In genomic region chr11:72012091-72012630, GRCh38 we compare ENCODE assay signal across 15 cellular contexts. TPM values are rescaled to one million over a fixed set of nuclear protein-coding genes. Genes with fewer than 3 reads are reported as not detected.
DNase-seq lines count a peak whose midpoint lies in the region; ATAC-seq and TF ChIP-seq lines count a peak whose summit lies in the region.
"Had no signal": no experiment of that assay in that cellular context is flagged by ENCODE, and none has a peak within 500 bp of the region (broad histone marks: within the 10 kb centered on the region; RNA-seq: fewer than 3 reads in every experiment).

No MANE protein-coding gene starts in this region.

- H3K79me2 ChIP-seq in osteoblast (ENCODE audit: insufficient read depth, low read length): peaks cover 22% of the 10 kb centered on the region

- H4K20me1 ChIP-seq in osteoblast (ENCODE audit: insufficient read depth, low read length): peaks cover 54% of the 10 kb centered on the region

- TF ChIP-seq CTCF in heart right ventricle (IDR thresholded peaks at IDR 0.05) (no peak), esophagus muscularis mucosa (IDR thresholded peaks at IDR 0.05) (no peak), osteoblast (IDR thresholded peaks at IDR 0.05; ENCODE audit: extremely low read depth, low read depth, low read length) (no peak)

- no peaks in the 10 kb centered on the region for H3K9me3 ChIP-seq in heart right ventricle
- no peaks in the 10 kb centered on the region for H3K9me3 ChIP-seq in esophagus muscularis mucosa
- H3K9me3 ChIP-seq in osteoblast (ENCODE audit: low read depth, low read length): no peaks in the 10 kb centered on the region
- H3K9me3 ChIP-seq in aorta (ENCODE audit: control insufficient read depth, low read length): no peaks in the 10 kb centered on the region

- H3K27ac ChIP-seq in heart right ventricle (peak overlapping the region in 9 of 10 donors; percentile 23 to 76 (median 53)), esophagus muscularis mucosa (replicated peaks in 1 of 4) (peak overlapping the region; percentile 52 to 76 (median 66)), osteoblast (ENCODE audit: low read depth, low read length) (no peak overlapping the region), aorta (ENCODE audit: low read depth in 1 of 2, low read length in 2 of 2) (peak overlapping the region in 1 of 2 donors; percentile 45)

- DNase-seq in heart right ventricle: no peak
- DNase-seq in left cardiac atrium: no peak
- DNase-seq in esophagus muscularis mucosa (ENCODE audit: extremely low spot score): no peak
- peak; percentile 60 for DNase-seq in osteoblast (ENCODE audit: insufficient read length, low spot score, missing footprints)
- DNase-seq in aorta: peak; percentile 38 to 60
- DNase-seq in activated gamma-delta T cell (lab: John Stamatoyannopoulos, UW): no peak
- DNase-seq in pons (ENCODE audit: low spot score): no peak
- DNase-seq in DMS79 (lab: John Stamatoyannopoulos, UW): no peak
- DNase-seq: activated CD4-positive, CD25-positive, alpha-beta regulatory T cell; activated T-cell treated with anti-CD3 and anti-CD28 coated beads for 4 hours; DMS79 treated with DMSO at 0.1 percent for 48 hours; naive B cell; NCI-H1694 treated with DMSO at 0.1 percent for 48 hours; NCI-H524 treated with DMSO at 0.1 percent for 48 hours; T-cell had no signal

- intact Hi-C loops in heart right ventricle (cut with DNase I): loop anchor here in 2 of 10 donors (10.0 kb wide), 2 partner anchors 213 to 223 kb away; partner anchors contain the start of gene INPPL1 (in 1 of the 2)
- intact Hi-C loops in left cardiac atrium (cut with DNase I): no loop called here
- intact Hi-C loops in esophagus muscularis mucosa (cut with DNase I): no loop called here
- intact Hi-C loops in aorta (cut with DNase I): no loop called here

- TF ChIP-seq POLR2A in esophagus muscularis mucosa (IDR thresholded peaks at IDR 0.05; ENCODE audit: low read depth): no peak

- H3K4me3 ChIP-seq in heart right ventricle: no peak overlapping the region
- no peak overlapping the region for H3K4me3 ChIP-seq in esophagus muscularis mucosa
- H3K4me3 ChIP-seq in osteoblast (ENCODE audit: insufficient read depth, low read length): no peak overlapping the region
- no peak overlapping the region for H3K4me3 ChIP-seq in aorta (ENCODE audit: low read length in 2 of 2)

- no peak for ATAC-seq in heart right ventricle
- ATAC-seq in left cardiac atrium: no peak
- no peak for ATAC-seq in aorta (ENCODE audit: low FRiP score)
- ATAC-seq: T-cell had no signal

- 78 to 82% methylated on average over 5 of the region's 5 CpGs for WGBS in heart right ventricle, 2 donors
- WGBS in esophagus muscularis mucosa: 65% methylated on average over 3 of the region's 5 CpGs
- WGBS in aorta, 2 donors: 78 to 85% methylated on average over 5 of the region's 5 CpGs

- H3K36me3 ChIP-seq in heart right ventricle (peaks cover 7 to 100% (median 92%) of the 10 kb centered on the region in 9 donors), esophagus muscularis mucosa (peaks cover 87 to 100% (median 100%) of the 10 kb centered on the region in 4 donors), osteoblast (ENCODE audit: insufficient read depth, low read length) (peaks cover 95% of the 10 kb centered on the region), aorta (ENCODE audit: control insufficient read depth in 1 of 2, insufficient read depth in 2 of 2, low read length in 1 of 2) (peaks cover 3 to 26% of the 10 kb centered on the region in 2 donors)

- peaks cover 33 to 55% (median 43%) of the 10 kb centered on the region in 9 donors for H3K4me1 ChIP-seq in heart right ventricle
- peaks cover 33 to 58% (median 51%) of the 10 kb centered on the region in 4 donors for H3K4me1 ChIP-seq in esophagus muscularis mucosa
- no peaks in the 10 kb centered on the region for H3K4me1 ChIP-seq in osteoblast (ENCODE audit: insufficient read depth, low read length)
- no peaks in the 10 kb centered on the region for H3K4me1 ChIP-seq in aorta (ENCODE audit: control insufficient read depth in 1 of 2, insufficient read depth in 2 of 2, low read length in 2 of 2)

- no peak overlapping the region for H2AFZ ChIP-seq in osteoblast (ENCODE audit: low read length)

- H3K27me3 ChIP-seq in heart right ventricle (no peaks in the 10 kb centered on the region), esophagus muscularis mucosa (no peaks in the 10 kb centered on the region), osteoblast (ENCODE audit: insufficient read depth, low read length) (no peaks in the 10 kb centered on the region), aorta (ENCODE audit: control insufficient read depth in 1 of 2, insufficient read depth in 2 of 2, low read length in 1 of 2) (no peaks in the 10 kb centered on the region)

- no peak overlapping the region for H3K4me2 ChIP-seq in osteoblast (ENCODE audit: insufficient read depth, low read length)

- TF ChIP-seq EP300 in esophagus muscularis mucosa (IDR thresholded peaks at IDR 0.05): no peak

RNA-seq across cellular contexts. Expression of gene IL18BP, which starts 13.5 kb away (rescaled TPM):
- total RNA-seq in heart right ventricle (100 to 1,000 TPM in 1 of 10 donors, 1 to 10 TPM in 9; 2.0 to 101 (median 4.2) TPM), left cardiac atrium (1 to 10 TPM; 4.4 to 7.3 TPM), esophagus muscularis mucosa (1 to 10 TPM; 2.7 to 9.4 (median 5.9) TPM), osteoblast (4.0 and 4.4 TPM in 2 replicates), aorta (10 to 100 TPM; 13.0 to 24.8 TPM)
- polyA plus RNA-seq in heart right ventricle (1 to 10 TPM; 5.0 to 6.5 TPM), aorta (10 to 100 TPM in 1 of 2 donors, 1 to 10 TPM in 1; 7.8 to 12.5 TPM)

Comparison
In these comparisons a context has a peak if more than half of its experiments do, and no peak if none do; other contexts are left out.
1. DNase-seq: peak in osteoblast (single experiment) and aorta (2 of 2); none in heart right ventricle (0 of 2), left cardiac atrium (single experiment), esophagus muscularis mucosa (single experiment), activated gamma-delta T cell (single experiment), pons (single experiment) and DMS79 (single experiment).